ENCODE assay signal across 16 cellular contexts in genomic region chr11:2320591-2321310, GRCh38. TPM values are rescaled to one million over a fixed set of nuclear protein-coding genes. Genes with fewer than 3 reads are reported as not detected.
"Had no signal": no experiment of that assay in that cellular context is flagged by ENCODE, and none has a peak within 500 bp of the region (broad histone marks: within the 10 kb centered on the region; RNA-seq: fewer than 3 reads in every experiment).

No MANE protein-coding gene starts in this region.

- H3K4me1 ChIP-seq: ascending aorta, prostate gland had no signal

- H3K27me3 ChIP-seq: ascending aorta, gastroesophageal sphincter, heart right ventricle, right atrium auricular region had no signal

- H3K36me3 ChIP-seq: ascending aorta, gastroesophageal sphincter, heart right ventricle, lower lobe of right lung, prostate gland, right atrium auricular region had no signal

- H3K4me3 ChIP-seq: ascending aorta, gastroesophageal sphincter, heart right ventricle, lower lobe of right lung, prostate gland, right atrium auricular region had no signal

- H3K9me3 ChIP-seq: ascending aorta, prostate gland, right atrium auricular region had no signal

- ATAC-seq: activated CD4-positive, alpha-beta T cell treated with anti-CD3 and anti-CD28 coated beads for 36 hours; activated T-cell treated with anti-CD3 and anti-CD28 coated beads, Interleukin-2, amount 50 U/mL, for 4 hours; gastroesophageal sphincter; heart right ventricle; lower lobe of right lung had no signal

- FAIRE-seq: TTC549, urothelium cell line had no signal

- H3K27ac ChIP-seq: ascending aorta, gastroesophageal sphincter, heart right ventricle, lower lobe of right lung, prostate gland, right atrium auricular region had no signal

- DNase-seq: activated CD4-positive, alpha-beta T cell treated with anti-CD3 and anti-CD28 coated beads for 36 hours; activated CD4-positive, alpha-beta T cell treated with anti-CD3 and anti-CD28 coated beads, Interleukin-2, amount 50 U/mL, for 48 hours; activated gamma-delta T cell; activated T-cell treated with anti-CD3 and anti-CD28 coated beads, Interleukin-2, amount 50 U/mL, for 4 hours; cerebellar nuclear complex; effector CD4-positive, alpha-beta T cell; heart right ventricle; immature natural killer cell; lower lobe of right lung; nephron progenitor cell had no signal

RNA-seq across cellular contexts. Expression of gene TSPAN32, which starts 18.9 kb away (rescaled TPM):
- total RNA-seq: prostate gland had no signal

RNA-seq across cellular contexts. Expression of gene C11orf21, which starts 19.0 kb away (rescaled TPM):
- total RNA-seq: ascending aorta had no signal

RNA-seq across cellular contexts. Expression of gene ASCL2, which starts 50.4 kb away (rescaled TPM):
- total RNA-seq: ascending aorta had no signal
